ENCODE assay signal across 25 cellular contexts in genomic region chr1:156268336-156268735, GRCh38. TPM values are rescaled to one million over a fixed set of nuclear protein-coding genes. Genes with fewer than 3 reads are reported as not detected.
"Had no signal": no experiment of that assay in that cellular context is flagged by ENCODE, and none has a peak within 500 bp of the region (broad histone marks: within the 10 kb centered on the region; RNA-seq: fewer than 3 reads in every experiment).

No MANE protein-coding gene starts in this region.

- DNase-seq: activated B cell treated with CpG ODN at 0.5 μM for 24 hours; activated CD4-positive, alpha-beta memory T cell treated with anti-CD3 and anti-CD28 coated beads, Interleukin-2, amount 10 ng/mL, durations not matched to agents 7 days and 5 days; activated CD4-positive, alpha-beta T cell treated with anti-CD3 and anti-CD28 coated beads for 36 hours; activated CD8-positive, alpha-beta memory T cell treated with anti-CD3 and anti-CD28 coated beads, Interleukin-2, amount 10 ng/mL, durations not matched to agents 7 days and 5 days; activated gamma-delta T cell treated with Interleukin-2 at 50 U/mL for 16 hours; activated T-cell treated with anti-CD3 and anti-CD28 coated beads for 4 hours; dermis blood vessel endothelial cell; effector CD8-positive, alpha-beta T cell; erythroblast; gastrocnemius medialis; hippocampal formation; left ventricle myocardium superior; mammary epithelial cell; right cardiac atrium; stimulated activated CD4-positive, alpha-beta T cell treated with anti-CD3 and anti-CD28 coated beads, Interleukin-1b, Interleukin-23, amount 100 ng/mL, for 48 hours; substantia nigra; T1000; tibial artery had no signal

- H2AFZ ChIP-seq: parathyroid adenoma had no signal

- H3K4me1 ChIP-seq: ascending aorta, gastrocnemius medialis, parathyroid adenoma, tibial artery had no signal

- H3K4me1 Mint-ChIP-seq: activated B cell treated with CpG ODN at 0.5 μM for 24 hours; activated CD4-positive, alpha-beta memory T cell treated with anti-CD3 and anti-CD28 coated beads, Interleukin-2, amount 10 ng/mL, durations not matched to agents 7 days and 5 days; activated CD8-positive, alpha-beta memory T cell treated with anti-CD3 and anti-CD28 coated beads, Interleukin-2, amount 10 ng/mL, durations not matched to agents 7 days and 5 days; activated naive CD4-positive, alpha-beta T cell treated with anti-CD3 and anti-CD28 coated beads, Interleukin-2, amount 50 U/mL, for 24 hours; nephron had no signal

- H3K4me3 ChIP-seq: ascending aorta, cardiac muscle cell, gastrocnemius medialis, tibial artery had no signal

- H3K27me3 ChIP-seq: ascending aorta, cardiac muscle cell, gastrocnemius medialis, tibial artery had no signal

- H3K79me2 ChIP-seq: parathyroid adenoma had no signal

- H3K9me3 Mint-ChIP-seq: activated B cell treated with CpG ODN at 0.5 μM for 24 hours; activated CD4-positive, alpha-beta memory T cell treated with anti-CD3 and anti-CD28 coated beads, Interleukin-2, amount 10 ng/mL, durations not matched to agents 7 days and 5 days; activated naive CD4-positive, alpha-beta T cell treated with anti-CD3 and anti-CD28 coated beads, Interleukin-2, amount 50 U/mL, for 24 hours; activated T-helper 1 cell treated with anti-CD3 and anti-CD28 coated beads, Interleukin-12 subunit alpha, Interleukin-12 subunit beta, Interleukin-2, Interleukin-4 antibody, amounts not matched to agents 30 ng/mL and 10 ng/mL and 1 ng/mL, durations not matched to agents 14 hours and 24 hours and 36 hours; nephron; stimulated activated naive CD8-positive, alpha-beta T cell treated with anti-CD3 and anti-CD28 coated beads, Interleukin-15, Interleukin-2, amounts not matched to agents 100 ng/mL and 50 ng/mL, for 24 hours had no signal

- H3K27ac Mint-ChIP-seq: activated B cell treated with CpG ODN at 0.5 μM for 24 hours; activated CD4-positive, alpha-beta memory T cell treated with anti-CD3 and anti-CD28 coated beads, Interleukin-2, amount 10 ng/mL, durations not matched to agents 7 days and 5 days; activated CD4-positive, alpha-beta T cell treated with anti-CD3 and anti-CD28 coated beads for 36 hours; activated CD8-positive, alpha-beta memory T cell treated with anti-CD3 and anti-CD28 coated beads, Interleukin-2, amount 10 ng/mL, durations not matched to agents 7 days and 5 days; activated naive CD4-positive, alpha-beta T cell treated with anti-CD3 and anti-CD28 coated beads, Interleukin-2, amount 50 U/mL, for 24 hours; activated T-helper 1 cell treated with anti-CD3 and anti-CD28 coated beads, Interleukin-12 subunit alpha, Interleukin-12 subunit beta, Interleukin-2, Interleukin-4 antibody, amounts not matched to agents 30 ng/mL and 10 ng/mL and 1 ng/mL, durations not matched to agents 14 hours and 24 hours and 36 hours; nephron; stimulated activated naive CD8-positive, alpha-beta T cell treated with anti-CD3 and anti-CD28 coated beads, Interleukin-15, Interleukin-2, amounts not matched to agents 100 ng/mL and 50 ng/mL, for 24 hours had no signal

- ATAC-seq: activated CD4-positive, alpha-beta T cell treated with anti-CD3 and anti-CD28 coated beads for 36 hours; activated CD8-positive, alpha-beta memory T cell treated with anti-CD3 and anti-CD28 coated beads, Interleukin-2, amount 10 ng/mL, durations not matched to agents 7 days and 5 days; gastrocnemius medialis; left ventricle myocardium superior; right cardiac atrium had no signal

- H3K27ac ChIP-seq: ascending aorta, cardiac muscle cell, gastrocnemius medialis, parathyroid adenoma, tibial artery had no signal

- H3K9ac ChIP-seq: parathyroid adenoma had no signal

- H3K4me3 Mint-ChIP-seq: activated B cell treated with CpG ODN at 0.5 μM for 24 hours; activated CD4-positive, alpha-beta memory T cell treated with anti-CD3 and anti-CD28 coated beads, Interleukin-2, amount 10 ng/mL, durations not matched to agents 7 days and 5 days; activated CD4-positive, alpha-beta T cell treated with anti-CD3 and anti-CD28 coated beads for 36 hours; activated CD8-positive, alpha-beta memory T cell treated with anti-CD3 and anti-CD28 coated beads, Interleukin-2, amount 10 ng/mL, durations not matched to agents 7 days and 5 days; activated naive CD4-positive, alpha-beta T cell treated with anti-CD3 and anti-CD28 coated beads, Interleukin-2, amount 50 U/mL, for 24 hours; activated T-helper 1 cell treated with anti-CD3 and anti-CD28 coated beads, Interleukin-12 subunit alpha, Interleukin-12 subunit beta, Interleukin-2, Interleukin-4 antibody, amounts not matched to agents 30 ng/mL and 10 ng/mL and 1 ng/mL, durations not matched to agents 14 hours and 24 hours and 36 hours; nephron; stimulated activated naive CD8-positive, alpha-beta T cell treated with anti-CD3 and anti-CD28 coated beads, Interleukin-15, Interleukin-2, amounts not matched to agents 100 ng/mL and 50 ng/mL, for 24 hours had no signal

- H3K9me3 ChIP-seq: ascending aorta, gastrocnemius medialis, tibial artery had no signal

- H3K27me3 Mint-ChIP-seq: activated B cell treated with CpG ODN at 0.5 μM for 24 hours; activated CD4-positive, alpha-beta memory T cell treated with anti-CD3 and anti-CD28 coated beads, Interleukin-2, amount 10 ng/mL, durations not matched to agents 7 days and 5 days; activated CD4-positive, alpha-beta T cell treated with anti-CD3 and anti-CD28 coated beads for 36 hours; activated CD8-positive, alpha-beta memory T cell treated with anti-CD3 and anti-CD28 coated beads, Interleukin-2, amount 10 ng/mL, durations not matched to agents 7 days and 5 days; activated naive CD4-positive, alpha-beta T cell treated with anti-CD3 and anti-CD28 coated beads, Interleukin-2, amount 50 U/mL, for 24 hours; stimulated activated naive CD8-positive, alpha-beta T cell treated with anti-CD3 and anti-CD28 coated beads, Interleukin-15, Interleukin-2, amounts not matched to agents 100 ng/mL and 50 ng/mL, for 24 hours had no signal

RNA-seq across cellular contexts. Expression of gene TMEM79, which starts 15.8 kb away (rescaled TPM):
- total RNA-seq: ascending aorta had no signal

RNA-seq across cellular contexts. Expression of gene PAQR6, which starts 20.5 kb away (rescaled TPM):
- total RNA-seq: ascending aorta had no signal

RNA-seq across cellular contexts. Expression of gene BGLAP, which starts 26.4 kb away (rescaled TPM):
- total RNA-seq: dermis blood vessel endothelial cell, gastrocnemius medialis, mammary epithelial cell had no signal
